21 cellular contexts compared by ENCODE assay signal in genomic region chr3:139893963-139894637, GRCh38. TPM values are rescaled to one million over a fixed set of nuclear protein-coding genes. Genes with fewer than 3 reads are reported as not detected.
DNase-seq lines count a peak whose midpoint lies in the region; ATAC-seq, FAIRE-seq and TF ChIP-seq lines count a peak whose summit lies in the region.
"Had no signal": no experiment of that assay in that cellular context is flagged by ENCODE, and none has a peak within 500 bp of the region (broad histone marks: within the 10 kb centered on the region; RNA-seq: fewer than 3 reads in every experiment).

No MANE protein-coding gene starts in this region.

- dilution Hi-C loops in mammary epithelial cell (cut with HindIII; ENCODE audit: low sequenced_read_pairs) = no loop called here

- H3K36me3 Mint-ChIP-seq in activated T-helper 1 cell treated with anti-CD3 and anti-CD28 coated beads, Interleukin-12 subunit alpha, Interleukin-12 subunit beta, Interleukin-2, Interleukin-4 antibody, amounts not matched to agents 30 ng/mL and 10 ng/mL and 1 ng/mL, durations not matched to agents 14 hours and 24 hours and 36 hours (ENCODE audit: low read depth) = no peaks in the 10 kb centered on the region
- H3K36me3 Mint-ChIP-seq: CD14-positive monocyte had no signal

- peak overlapping the region; percentile 3 to 81 for H3K27ac ChIP-seq in breast epithelium
- no peak overlapping the region for H3K27ac ChIP-seq in mammary epithelial cell (ENCODE audit: insufficient read depth, low read depth, low read length)
- H3K27ac ChIP-seq in gastrocnemius medialis = peak overlapping the region; percentile 32 to 58 (median 54)
- H3K27ac ChIP-seq: A549, HL-60 had no signal

- 83% methylated on average over 5 of the region's 5 CpGs for WGBS in mammary epithelial cell (ENCODE audit: low coverage, missing lambda C conversion rate)

- no peak for FAIRE-seq in GM19239 (lab: Jason Lieb, UNC)
- FAIRE-seq: A549, GM12891, K562 had no signal

- TF ChIP-seq CTCF in breast epithelium (IDR thresholded peaks at IDR 0.05) = no peak
- TF ChIP-seq CTCF in mammary epithelial cell (conservative IDR thresholded peaks at IDR 0.05 in 1 of 2, IDR thresholded peaks at IDR 0.05 in 1 of 2; ENCODE audit: extremely low read depth in 1 of 2, insufficient read depth in 1 of 2, low read depth in 1 of 2, low read length in 2 of 2) = no peak
- TF ChIP-seq CTCF in gastrocnemius medialis (IDR thresholded peaks at IDR 0.05 in 4 of 5, conservative IDR thresholded peaks at IDR 0.05 in 1 of 5) = no peak

- H3K4me2 ChIP-seq in mammary epithelial cell (ENCODE audit: insufficient read depth, low read depth, low read length) = no peak overlapping the region
- H3K4me2 ChIP-seq: A549 had no signal

- H3K36me3 ChIP-seq in breast epithelium = no peaks in the 10 kb centered on the region
- no peaks in the 10 kb centered on the region for H3K36me3 ChIP-seq in mammary epithelial cell (ENCODE audit: insufficient read depth, low read length)
- no peaks in the 10 kb centered on the region for H3K36me3 ChIP-seq in gastrocnemius medialis

- H3K4me1 Mint-ChIP-seq in activated T-helper 1 cell treated with anti-CD3 and anti-CD28 coated beads, Interleukin-12 subunit alpha, Interleukin-12 subunit beta, Interleukin-2, Interleukin-4 antibody, amounts not matched to agents 30 ng/mL and 10 ng/mL and 1 ng/mL, durations not matched to agents 14 hours and 24 hours and 36 hours (ENCODE audit: low read depth) = no peaks in the 10 kb centered on the region
- H3K4me1 Mint-ChIP-seq: CD14-positive monocyte had no signal

- intact Hi-C loops in breast epithelium (cut with DNase I; ENCODE audit: low total_unique reads) (no loop called here), mammary epithelial cell (cut with micrococcal nuclease) (no loop called here), left cardiac atrium (cut with DNase I) (no loop called here), gastrocnemius medialis (cut with DNase I; ENCODE audit: low total_unique reads) (no loop called here)
- intact Hi-C loops in activated T-helper 1 cell treated with anti-CD3 and anti-CD28 coated beads, Interleukin-12 subunit alpha, Interleukin-12 subunit beta, Interleukin-2, Interleukin-4 antibody, amounts not matched to agents 30 ng/mL and 10 ng/mL and 1 ng/mL, durations not matched to agents 14 hours and 24 hours and 36 hours (cut with micrococcal nuclease) = no loop called here

- BruUV-seq in mammary epithelial cell (replicated peaks; lab: Mats Ljungman, UMichigan) = no TSS peak

- H3K4me3 Mint-ChIP-seq in activated T-helper 1 cell treated with anti-CD3 and anti-CD28 coated beads, Interleukin-12 subunit alpha, Interleukin-12 subunit beta, Interleukin-2, Interleukin-4 antibody, amounts not matched to agents 30 ng/mL and 10 ng/mL and 1 ng/mL, durations not matched to agents 14 hours and 24 hours and 36 hours = no peak overlapping the region
- H3K4me3 Mint-ChIP-seq: CD14-positive monocyte, HFFc6 had no signal

- no peak overlapping the region for H3K27ac Mint-ChIP-seq in activated T-helper 1 cell treated with anti-CD3 and anti-CD28 coated beads, Interleukin-12 subunit alpha, Interleukin-12 subunit beta, Interleukin-2, Interleukin-4 antibody, amounts not matched to agents 30 ng/mL and 10 ng/mL and 1 ng/mL, durations not matched to agents 14 hours and 24 hours and 36 hours
- H3K27ac Mint-ChIP-seq: CD14-positive monocyte, HFFc6 had no signal

- no peaks in the 10 kb centered on the region for H3K79me2 ChIP-seq in mammary epithelial cell (ENCODE audit: insufficient read depth, low read length)

- no peak for DNase-seq in breast epithelium (ENCODE audit: low spot score in 2 of 2)
- DNase-seq in mammary epithelial cell = no peak
- DNase-seq in left cardiac atrium = no peak
- DNase-seq in gastrocnemius medialis = peak in 1 of 2 donors; percentile 17
- DNase-seq in GM19239 (ENCODE audit: insufficient read length, low spot score) = no peak
- DNase-seq in HCEC 1CT = no peak
- DNase-seq in activated T-helper 1 cell treated with anti-CD3 and anti-CD28 coated beads, Interleukin-12 subunit alpha, Interleukin-12 subunit beta, Interleukin-2, Interleukin-4 antibody, amounts not matched to agents 30 ng/mL and 10 ng/mL and 1 ng/mL, durations not matched to agents 14 hours and 24 hours and 36 hours (ENCODE audit: low spot score) = no peak
- DNase-seq: Caco-2, GOT3, HFFc6, NCI-H1092, NCI-H345, NCI-H748 treated with DMSO at 0.1 percent for 48 hours, SHP77 had no signal

- H3K9me3 ChIP-seq in breast epithelium (no peaks in the 10 kb centered on the region), mammary epithelial cell (replicated peaks; ENCODE audit: insufficient read depth, low read length) (no peaks in the 10 kb centered on the region), gastrocnemius medialis (no peaks in the 10 kb centered on the region)
- H3K9me3 ChIP-seq: A549, Caco-2 had no signal

- no peaks in the 10 kb centered on the region for H3K27me3 Mint-ChIP-seq in activated T-helper 1 cell treated with anti-CD3 and anti-CD28 coated beads, Interleukin-12 subunit alpha, Interleukin-12 subunit beta, Interleukin-2, Interleukin-4 antibody, amounts not matched to agents 30 ng/mL and 10 ng/mL and 1 ng/mL, durations not matched to agents 14 hours and 24 hours and 36 hours (ENCODE audit: insufficient read depth)

- H3K9me3 Mint-ChIP-seq in activated T-helper 1 cell treated with anti-CD3 and anti-CD28 coated beads, Interleukin-12 subunit alpha, Interleukin-12 subunit beta, Interleukin-2, Interleukin-4 antibody, amounts not matched to agents 30 ng/mL and 10 ng/mL and 1 ng/mL, durations not matched to agents 14 hours and 24 hours and 36 hours = no peaks in the 10 kb centered on the region

- TF ChIP-seq POLR2A in breast epithelium (IDR thresholded peaks at IDR 0.05) (no peak), gastrocnemius medialis (IDR thresholded peaks at IDR 0.05) (no peak)

- in situ Hi-C loops in mammary epithelial cell (cut with MboI; ENCODE audit: low sequenced_read_pairs in 2 of 2) (no loop called here), gastrocnemius medialis (cut with MboI; ENCODE audit: low sequenced_read_pairs in 4 of 4) (no loop called here)

- H3K4me1 ChIP-seq in breast epithelium (no peaks in the 10 kb centered on the region), mammary epithelial cell (ENCODE audit: insufficient read depth, low read length) (no peaks in the 10 kb centered on the region), gastrocnemius medialis (peaks cover 0 to 3% of the 10 kb centered on the region in 2 donors)
- H3K4me1 ChIP-seq: A549, Caco-2 had no signal

- no peak overlapping the region for H3K4me3 ChIP-seq in breast epithelium
- no peak overlapping the region for H3K4me3 ChIP-seq in mammary epithelial cell (replicated peaks in 1 of 3; ENCODE audit: insufficient read depth in 1 of 3, low read depth in 2 of 3, low read length in 3 of 3)
- H3K4me3 ChIP-seq in gastrocnemius medialis = no peak overlapping the region
- H3K4me3 ChIP-seq: A549, K562 had no signal

- CTCF ChIA-PET in mammary epithelial cell (lab: Charles Lee; ENCODE audit: low non-redundant PET) = no interaction called here

- no peak overlapping the region for H3K9ac ChIP-seq in mammary epithelial cell (ENCODE audit: insufficient read depth, low read length)

- no peaks in the 10 kb centered on the region for H4K20me1 ChIP-seq in mammary epithelial cell (ENCODE audit: insufficient read depth, low read length)

- ATAC-seq in left cardiac atrium = peak; percentile 83 to 85
- peak; percentile 60 to 64 for ATAC-seq in gastrocnemius medialis
- no peak for ATAC-seq in GM21723 (IDR thresholded peaks at IDR 0.05; ENCODE audit: unreplicated experiment)
- ATAC-seq: A549, K562, Panc1 had no signal

- H3K27me3 ChIP-seq in breast epithelium (no peaks in the 10 kb centered on the region), mammary epithelial cell (ENCODE audit: insufficient read depth, low read length) (no peaks in the 10 kb centered on the region), gastrocnemius medialis (no peaks in the 10 kb centered on the region)

- no peak overlapping the region for H2AFZ ChIP-seq in mammary epithelial cell (ENCODE audit: low read depth, low read length)

RNA-seq across cellular contexts. Expression of gene CLSTN2, which starts 40.9 kb away (rescaled TPM):
- total RNA-seq in breast epithelium = 10 to 100 TPM; 15.5 to 75.5 (median 33.1) TPM
- 1 to 10 TPM in 1 of 2 donors, under 1 TPM in 1; 0.16 to 2.0 TPM for total RNA-seq in mammary epithelial cell
- polyA plus RNA-seq in mammary epithelial cell = 0.56 TPM
- 0.05 TPM for polyA minus RNA-seq in mammary epithelial cell
- 10 to 100 TPM; 22.9 to 26.6 TPM for total RNA-seq in left cardiac atrium
- total RNA-seq in gastrocnemius medialis = 1 to 10 TPM; 1.1 to 4.9 (median 4.0) TPM
- not detected in 2 replicates for total RNA-seq in activated T-helper 1 cell treated with anti-CD3 and anti-CD28 coated beads, Interleukin-12 subunit alpha, Interleukin-12 subunit beta, Interleukin-2, Interleukin-4 antibody, amounts not matched to agents 30 ng/mL and 10 ng/mL and 1 ng/mL, durations not matched to agents 14 hours and 24 hours and 36 hours
- polyA plus RNA-seq: CD14-positive monocyte had no signal
